ENCODE assay signal across 1 cellular context in the genomic region with DNA sequence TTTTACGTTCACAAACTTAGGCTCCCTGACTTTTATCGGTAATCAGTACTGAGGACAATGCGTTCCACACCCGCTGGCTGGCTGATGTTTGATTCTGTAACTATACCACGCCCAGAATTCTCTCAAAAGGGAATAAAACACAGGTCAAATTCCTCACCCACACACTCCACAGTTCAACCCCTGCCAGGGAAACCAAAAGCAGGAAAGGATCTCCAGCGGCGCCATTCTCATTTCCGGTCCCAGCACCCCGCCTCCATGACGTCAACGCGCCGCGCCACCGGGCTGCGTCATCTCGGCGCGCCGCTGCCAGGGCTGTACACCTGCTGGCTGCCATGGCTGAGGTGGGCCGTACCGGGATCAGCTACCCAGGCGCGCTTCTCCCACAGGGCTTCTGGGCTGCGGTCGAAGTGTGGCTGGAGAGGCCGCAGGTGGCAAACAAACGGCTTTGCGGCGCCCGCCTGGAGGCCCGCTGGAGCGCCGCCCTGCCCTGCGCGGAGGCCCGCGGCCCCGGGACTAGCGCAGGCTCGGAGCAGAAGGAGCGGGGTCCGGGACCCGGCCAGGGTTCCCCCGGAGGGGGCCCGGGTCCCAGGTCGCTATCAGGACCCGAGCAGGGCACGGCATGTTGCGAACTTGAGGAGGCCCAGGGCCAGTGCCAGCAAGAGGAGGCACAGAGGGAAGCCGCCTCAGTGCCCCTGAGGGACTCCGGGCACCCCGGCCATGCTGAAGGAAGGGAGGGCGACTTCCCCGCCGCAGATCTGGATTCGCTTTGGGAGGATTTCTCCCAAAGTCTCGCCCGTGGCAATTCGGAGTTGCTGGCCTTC.
TF ChIP-seq lines count a peak whose summit lies in the region.

A gene (minus strand): TSS at position 233 of the 821 bp plus-strand sequence. CDS start 24,202 bp downstream, outside the sequence.
A gene with protein sequence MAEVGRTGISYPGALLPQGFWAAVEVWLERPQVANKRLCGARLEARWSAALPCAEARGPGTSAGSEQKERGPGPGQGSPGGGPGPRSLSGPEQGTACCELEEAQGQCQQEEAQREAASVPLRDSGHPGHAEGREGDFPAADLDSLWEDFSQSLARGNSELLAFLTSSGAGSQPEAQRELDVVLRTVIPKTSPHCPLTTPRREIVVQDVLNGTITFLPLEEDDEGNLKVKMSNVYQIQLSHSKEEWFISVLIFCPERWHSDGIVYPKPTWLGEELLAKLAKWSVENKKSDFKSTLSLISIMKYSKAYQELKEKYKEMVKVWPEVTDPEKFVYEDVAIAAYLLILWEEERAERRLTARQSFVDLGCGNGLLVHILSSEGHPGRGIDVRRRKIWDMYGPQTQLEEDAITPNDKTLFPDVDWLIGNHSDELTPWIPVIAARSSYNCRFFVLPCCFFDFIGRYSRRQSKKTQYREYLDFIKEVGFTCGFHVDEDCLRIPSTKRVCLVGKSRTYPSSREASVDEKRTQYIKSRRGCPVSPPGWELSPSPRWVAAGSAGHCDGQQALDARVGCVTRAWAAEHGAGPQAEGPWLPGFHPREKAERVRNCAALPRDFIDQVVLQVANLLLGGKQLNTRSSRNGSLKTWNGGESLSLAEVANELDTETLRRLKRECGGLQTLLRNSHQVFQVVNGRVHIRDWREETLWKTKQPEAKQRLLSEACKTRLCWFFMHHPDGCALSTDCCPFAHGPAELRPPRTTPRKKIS (plus strand): TSS at position 287 of the 821 bp plus-strand sequence. CDS start 46 bp downstream, at position 333.

TF ChIP-seq in HepG2, 621 proteins besides CTCF, POLR2A, EP300 and RAD21 (continues in another document):
- peak; percentile 50; the same call in 1 of the 2 replicates for TF ChIP-seq SMAD1 (CRISPR knock-in tag; IDR thresholded peaks at IDR 0.05; ENCODE audit: borderline replicate concordance, low read depth)
- peak; percentile 55; the same call in 1 of the 2 replicates for TF ChIP-seq PCBP1 (IDR thresholded peaks at IDR 0.05; ENCODE audit: borderline replicate concordance, low read depth, low read length)
- TF ChIP-seq GATAD1 (CRISPR knock-in tag; IDR thresholded peaks at IDR 0.05), result peak; percentile 99
- TF ChIP-seq, protein P1, sequence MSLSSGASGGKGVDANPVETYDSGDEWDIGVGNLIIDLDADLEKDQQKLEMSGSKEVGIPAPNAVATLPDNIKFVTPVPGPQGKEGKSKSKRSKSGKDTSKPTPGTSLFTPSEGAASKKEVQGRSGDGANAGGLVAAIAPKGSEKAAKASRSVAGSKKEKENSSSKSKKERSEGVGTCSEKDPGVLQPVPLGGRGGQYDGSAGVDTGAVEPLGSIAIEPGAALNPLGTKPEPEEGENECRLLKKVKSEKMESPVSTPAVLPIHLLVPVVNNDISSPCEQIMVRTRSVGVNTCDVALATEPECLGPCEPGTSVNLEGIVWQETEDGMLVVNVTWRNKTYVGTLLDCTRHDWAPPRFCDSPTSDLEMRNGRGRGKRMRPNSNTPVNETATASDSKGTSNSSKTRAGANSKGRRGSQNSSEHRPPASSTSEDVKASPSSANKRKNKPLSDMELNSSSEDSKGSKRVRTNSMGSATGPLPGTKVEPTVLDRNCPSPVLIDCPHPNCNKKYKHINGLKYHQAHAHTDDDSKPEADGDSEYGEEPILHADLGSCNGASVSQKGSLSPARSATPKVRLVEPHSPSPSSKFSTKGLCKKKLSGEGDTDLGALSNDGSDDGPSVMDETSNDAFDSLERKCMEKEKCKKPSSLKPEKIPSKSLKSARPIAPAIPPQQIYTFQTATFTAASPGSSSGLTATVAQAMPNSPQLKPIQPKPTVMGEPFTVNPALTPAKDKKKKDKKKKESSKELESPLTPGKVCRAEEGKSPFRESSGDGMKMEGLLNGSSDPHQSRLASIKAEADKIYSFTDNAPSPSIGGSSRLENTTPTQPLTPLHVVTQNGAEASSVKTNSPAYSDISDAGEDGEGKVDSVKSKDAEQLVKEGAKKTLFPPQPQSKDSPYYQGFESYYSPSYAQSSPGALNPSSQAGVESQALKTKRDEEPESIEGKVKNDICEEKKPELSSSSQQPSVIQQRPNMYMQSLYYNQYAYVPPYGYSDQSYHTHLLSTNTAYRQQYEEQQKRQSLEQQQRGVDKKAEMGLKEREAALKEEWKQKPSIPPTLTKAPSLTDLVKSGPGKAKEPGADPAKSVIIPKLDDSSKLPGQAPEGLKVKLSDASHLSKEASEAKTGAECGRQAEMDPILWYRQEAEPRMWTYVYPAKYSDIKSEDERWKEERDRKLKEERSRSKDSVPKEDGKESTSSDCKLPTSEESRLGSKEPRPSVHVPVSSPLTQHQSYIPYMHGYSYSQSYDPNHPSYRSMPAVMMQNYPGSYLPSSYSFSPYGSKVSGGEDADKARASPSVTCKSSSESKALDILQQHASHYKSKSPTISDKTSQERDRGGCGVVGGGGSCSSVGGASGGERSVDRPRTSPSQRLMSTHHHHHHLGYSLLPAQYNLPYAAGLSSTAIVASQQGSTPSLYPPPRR (CRISPR knock-in tag; IDR thresholded peaks at IDR 0.05; ENCODE audit: borderline replicate concordance), result 0 out of 2 replicates have a peak, but pooled peaks have one; percentile 52
- no peak; the same call in 1 of the 2 replicates for TF ChIP-seq CAMTA2 (CRISPR knock-in tag; IDR thresholded peaks at IDR 0.05; ENCODE audit: borderline replicate concordance)
- TF ChIP-seq, protein P2, sequence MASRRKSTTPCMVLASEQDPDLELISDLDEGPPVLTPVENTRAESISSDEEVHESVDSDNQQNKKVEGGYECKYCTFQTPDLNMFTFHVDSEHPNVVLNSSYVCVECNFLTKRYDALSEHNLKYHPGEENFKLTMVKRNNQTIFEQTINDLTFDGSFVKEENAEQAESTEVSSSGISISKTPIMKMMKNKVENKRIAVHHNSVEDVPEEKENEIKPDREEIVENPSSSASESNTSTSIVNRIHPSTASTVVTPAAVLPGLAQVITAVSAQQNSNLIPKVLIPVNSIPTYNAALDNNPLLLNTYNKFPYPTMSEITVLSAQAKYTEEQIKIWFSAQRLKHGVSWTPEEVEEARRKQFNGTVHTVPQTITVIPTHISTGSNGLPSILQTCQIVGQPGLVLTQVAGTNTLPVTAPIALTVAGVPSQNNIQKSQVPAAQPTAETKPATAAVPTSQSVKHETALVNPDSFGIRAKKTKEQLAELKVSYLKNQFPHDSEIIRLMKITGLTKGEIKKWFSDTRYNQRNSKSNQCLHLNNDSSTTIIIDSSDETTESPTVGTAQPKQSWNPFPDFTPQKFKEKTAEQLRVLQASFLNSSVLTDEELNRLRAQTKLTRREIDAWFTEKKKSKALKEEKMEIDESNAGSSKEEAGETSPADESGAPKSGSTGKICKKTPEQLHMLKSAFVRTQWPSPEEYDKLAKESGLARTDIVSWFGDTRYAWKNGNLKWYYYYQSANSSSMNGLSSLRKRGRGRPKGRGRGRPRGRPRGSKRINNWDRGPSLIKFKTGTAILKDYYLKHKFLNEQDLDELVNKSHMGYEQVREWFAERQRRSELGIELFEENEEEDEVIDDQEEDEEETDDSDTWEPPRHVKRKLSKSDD (CRISPR knock-in tag; IDR thresholded peaks at IDR 0.05; ENCODE audit: low read depth), result peak; percentile 69; the same call in 1 of the 2 replicates
- TF ChIP-seq CHCHD3 (CRISPR knock-in tag; IDR thresholded peaks at IDR 0.05), result 0 out of 2 replicates have a peak, but pooled peaks have one; percentile 75
- TF ChIP-seq KDM5A (IDR thresholded peaks at IDR 0.05; ENCODE audit: borderline replicate concordance, low read length), result peak; percentile 99
- no peak for TF ChIP-seq ZNF558 (CRISPR knock-in tag; IDR thresholded peaks at IDR 0.05; ENCODE audit: borderline replicate concordance)
- TF ChIP-seq, protein P3, sequence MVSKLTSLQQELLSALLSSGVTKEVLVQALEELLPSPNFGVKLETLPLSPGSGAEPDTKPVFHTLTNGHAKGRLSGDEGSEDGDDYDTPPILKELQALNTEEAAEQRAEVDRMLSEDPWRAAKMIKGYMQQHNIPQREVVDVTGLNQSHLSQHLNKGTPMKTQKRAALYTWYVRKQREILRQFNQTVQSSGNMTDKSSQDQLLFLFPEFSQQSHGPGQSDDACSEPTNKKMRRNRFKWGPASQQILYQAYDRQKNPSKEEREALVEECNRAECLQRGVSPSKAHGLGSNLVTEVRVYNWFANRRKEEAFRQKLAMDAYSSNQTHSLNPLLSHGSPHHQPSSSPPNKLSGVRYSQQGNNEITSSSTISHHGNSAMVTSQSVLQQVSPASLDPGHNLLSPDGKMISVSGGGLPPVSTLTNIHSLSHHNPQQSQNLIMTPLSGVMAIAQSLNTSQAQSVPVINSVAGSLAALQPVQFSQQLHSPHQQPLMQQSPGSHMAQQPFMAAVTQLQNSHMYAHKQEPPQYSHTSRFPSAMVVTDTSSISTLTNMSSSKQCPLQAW (CRISPR knock-in tag; IDR thresholded peaks at IDR 0.05), result peak; percentile 34; the same call in 1 of the 2 replicates
- TF ChIP-seq, protein P4, sequence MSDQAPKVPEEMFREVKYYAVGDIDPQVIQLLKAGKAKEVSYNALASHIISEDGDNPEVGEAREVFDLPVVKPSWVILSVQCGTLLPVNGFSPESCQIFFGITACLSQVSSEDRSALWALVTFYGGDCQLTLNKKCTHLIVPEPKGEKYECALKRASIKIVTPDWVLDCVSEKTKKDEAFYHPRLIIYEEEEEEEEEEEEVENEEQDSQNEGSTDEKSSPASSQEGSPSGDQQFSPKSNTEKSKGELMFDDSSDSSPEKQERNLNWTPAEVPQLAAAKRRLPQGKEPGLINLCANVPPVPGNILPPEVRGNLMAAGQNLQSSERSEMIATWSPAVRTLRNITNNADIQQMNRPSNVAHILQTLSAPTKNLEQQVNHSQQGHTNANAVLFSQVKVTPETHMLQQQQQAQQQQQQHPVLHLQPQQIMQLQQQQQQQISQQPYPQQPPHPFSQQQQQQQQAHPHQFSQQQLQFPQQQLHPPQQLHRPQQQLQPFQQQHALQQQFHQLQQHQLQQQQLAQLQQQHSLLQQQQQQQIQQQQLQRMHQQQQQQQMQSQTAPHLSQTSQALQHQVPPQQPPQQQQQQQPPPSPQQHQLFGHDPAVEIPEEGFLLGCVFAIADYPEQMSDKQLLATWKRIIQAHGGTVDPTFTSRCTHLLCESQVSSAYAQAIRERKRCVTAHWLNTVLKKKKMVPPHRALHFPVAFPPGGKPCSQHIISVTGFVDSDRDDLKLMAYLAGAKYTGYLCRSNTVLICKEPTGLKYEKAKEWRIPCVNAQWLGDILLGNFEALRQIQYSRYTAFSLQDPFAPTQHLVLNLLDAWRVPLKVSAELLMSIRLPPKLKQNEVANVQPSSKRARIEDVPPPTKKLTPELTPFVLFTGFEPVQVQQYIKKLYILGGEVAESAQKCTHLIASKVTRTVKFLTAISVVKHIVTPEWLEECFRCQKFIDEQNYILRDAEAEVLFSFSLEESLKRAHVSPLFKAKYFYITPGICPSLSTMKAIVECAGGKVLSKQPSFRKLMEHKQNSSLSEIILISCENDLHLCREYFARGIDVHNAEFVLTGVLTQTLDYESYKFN (CRISPR knock-in tag; conservative IDR thresholded peaks at IDR 0.05), result 0 out of 2 replicates have a peak, but pooled peaks have one; percentile 38
- peak; percentile 61; the same call in 1 of the 2 replicates for TF ChIP-seq ZNF232 (CRISPR knock-in tag; IDR thresholded peaks at IDR 0.05; ENCODE audit: borderline replicate concordance)
- peak; percentile 33; the same call in 1 of the 2 replicates for TF ChIP-seq ZNF616 (CRISPR knock-in tag; IDR thresholded peaks at IDR 0.05; ENCODE audit: low read depth)
- TF ChIP-seq TEAD2 (CRISPR knock-in tag; IDR thresholded peaks at IDR 0.05), result no peak
- TF ChIP-seq ZNF772 (CRISPR knock-in tag; IDR thresholded peaks at IDR 0.05), result peak; percentile 53
- no peak for TF ChIP-seq RFX1 (IDR thresholded peaks at IDR 0.05)
- TF ChIP-seq ZNF703 (CRISPR knock-in tag; IDR thresholded peaks at IDR 0.05; ENCODE audit: borderline replicate concordance), result no peak
- TF ChIP-seq FOXK2 (IDR thresholded peaks at IDR 0.05), result peak; percentile 64; the same call in 1 of the 2 replicates
- TF ChIP-seq GABPB1 (CRISPR knock-in tag; IDR thresholded peaks at IDR 0.05), result peak; percentile 97
- peak; percentile 91 for TF ChIP-seq IRF2 (CRISPR knock-in tag; IDR thresholded peaks at IDR 0.05)
- no peak for TF ChIP-seq ZNF891 (CRISPR knock-in tag; IDR thresholded peaks at IDR 0.05)
- no peak for TF ChIP-seq ZNF260 (CRISPR knock-in tag; IDR thresholded peaks at IDR 0.05; ENCODE audit: borderline replicate concordance, low read depth)
- no peak for TF ChIP-seq NONO (IDR thresholded peaks at IDR 0.05)
- TF ChIP-seq NONO (CRISPR knock-in tag; conservative IDR thresholded peaks at IDR 0.05), result peak; percentile 82
- TF ChIP-seq POGZ (CRISPR knock-in tag; IDR thresholded peaks at IDR 0.05), result peak; percentile 98
- TF ChIP-seq ZMAT3 (CRISPR knock-in tag; conservative IDR thresholded peaks at IDR 0.05), result peak; percentile 35; the same call in 1 of the 2 replicates
- TF ChIP-seq, protein P5, sequence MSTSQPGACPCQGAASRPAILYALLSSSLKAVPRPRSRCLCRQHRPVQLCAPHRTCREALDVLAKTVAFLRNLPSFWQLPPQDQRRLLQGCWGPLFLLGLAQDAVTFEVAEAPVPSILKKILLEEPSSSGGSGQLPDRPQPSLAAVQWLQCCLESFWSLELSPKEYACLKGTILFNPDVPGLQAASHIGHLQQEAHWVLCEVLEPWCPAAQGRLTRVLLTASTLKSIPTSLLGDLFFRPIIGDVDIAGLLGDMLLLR (CRISPR knock-in tag; IDR thresholded peaks at IDR 0.05), result peak; percentile 86; the same call in 1 of the 2 replicates
- TF ChIP-seq CBFB (CRISPR knock-in tag; IDR thresholded peaks at IDR 0.05), result peak; percentile 69; the same call in 1 of the 2 replicates
- TF ChIP-seq, protein P6, sequence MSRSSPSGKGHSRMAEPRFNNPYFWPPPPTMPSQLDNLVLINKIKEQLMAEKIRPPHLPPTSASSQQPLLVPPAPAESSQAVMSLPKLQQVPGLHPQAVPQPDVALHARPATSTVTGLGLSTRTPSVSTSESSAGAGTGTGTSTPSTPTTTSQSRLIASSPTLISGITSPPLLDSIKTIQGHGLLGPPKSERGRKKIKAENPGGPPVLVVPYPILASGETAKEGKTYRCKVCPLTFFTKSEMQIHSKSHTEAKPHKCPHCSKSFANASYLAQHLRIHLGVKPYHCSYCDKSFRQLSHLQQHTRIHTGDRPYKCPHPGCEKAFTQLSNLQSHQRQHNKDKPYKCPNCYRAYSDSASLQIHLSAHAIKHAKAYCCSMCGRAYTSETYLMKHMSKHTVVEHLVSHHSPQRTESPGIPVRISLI (CRISPR knock-in tag; IDR thresholded peaks at IDR 0.05; ENCODE audit: borderline replicate concordance), result peak; percentile 39; the same call in 1 of the 2 replicates
- TF ChIP-seq, protein P7, sequence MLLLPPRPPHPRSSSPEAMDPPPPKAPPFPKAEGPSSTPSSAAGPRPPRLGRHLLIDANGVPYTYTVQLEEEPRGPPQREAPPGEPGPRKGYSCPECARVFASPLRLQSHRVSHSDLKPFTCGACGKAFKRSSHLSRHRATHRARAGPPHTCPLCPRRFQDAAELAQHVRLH (CRISPR knock-in tag; IDR thresholded peaks at IDR 0.05; ENCODE audit: borderline replicate concordance, low read depth), result peak; percentile 88; the same call in 1 of the 2 replicates
- 0 out of 2 replicates have a peak, but pooled peaks have one; percentile 35 for TF ChIP-seq KDM3A (CRISPR knock-in tag; IDR thresholded peaks at IDR 0.05; ENCODE audit: low read depth)
- peak; percentile 48; the same call in 1 of the 2 replicates for TF ChIP-seq ZNF274 (CRISPR knock-in tag; IDR thresholded peaks at IDR 0.05)
- peak; percentile 68; the same call in 1 of the 2 replicates for TF ChIP-seq FOXO1 (CRISPR knock-in tag; IDR thresholded peaks at IDR 0.05)
- 0 out of 2 replicates have a peak, but pooled peaks have one; percentile 51 for TF ChIP-seq ZKSCAN1 (IDR thresholded peaks at IDR 0.05; ENCODE audit: low read length)
- peak; percentile 77; the same call in 1 of the 2 replicates for TF ChIP-seq JUN (CRISPR knock-in tag; IDR thresholded peaks at IDR 0.05)
- no peak for TF ChIP-seq ZNF460 (CRISPR knock-in tag; IDR thresholded peaks at IDR 0.05; ENCODE audit: borderline replicate concordance)
- TF ChIP-seq GATAD2A (CRISPR knock-in tag; IDR thresholded peaks at IDR 0.05), result peak; percentile 45; the same call in 1 of the 2 replicates
- 0 out of 2 replicates have a peak, but pooled peaks have one; percentile 35 for TF ChIP-seq TSC22D2 (CRISPR knock-in tag; IDR thresholded peaks at IDR 0.05; ENCODE audit: borderline replicate concordance)
- TF ChIP-seq ZBTB3 (CRISPR knock-in tag; IDR thresholded peaks at IDR 0.05; ENCODE audit: borderline replicate concordance, low read depth), result peak; percentile 35; the same call in 1 of the 2 replicates
